ENCODE assay signal across 1 cellular context in genomic region chr3:160980740-160981139, GRCh38.
TF ChIP-seq lines count a peak whose summit lies in the region.

No MANE protein-coding gene starts in this region.

TF ChIP-seq in HepG2, 621 proteins besides CTCF, POLR2A, EP300 and RAD21 (continued from another document):
- TF ChIP-seq MLXIP (CRISPR knock-in tag; IDR thresholded peaks at IDR 0.05; ENCODE audit: borderline replicate concordance) (no peak), RFX3 (CRISPR knock-in tag; IDR thresholded peaks at IDR 0.05) (no peak), HDAC1 (CRISPR knock-in tag; IDR thresholded peaks at IDR 0.05) (no peak), GTF2F1 (IDR thresholded peaks at IDR 0.05; ENCODE audit: low read length) (no peak), XBP1 (CRISPR knock-in tag; IDR thresholded peaks at IDR 0.05) (no peak), ZKSCAN8 (CRISPR knock-in tag; IDR thresholded peaks at IDR 0.05; ENCODE audit: borderline replicate concordance) (no peak), TBX2 (CRISPR knock-in tag; IDR thresholded peaks at IDR 0.05; ENCODE audit: borderline replicate concordance) (no peak)
- TF ChIP-seq, protein P1, sequence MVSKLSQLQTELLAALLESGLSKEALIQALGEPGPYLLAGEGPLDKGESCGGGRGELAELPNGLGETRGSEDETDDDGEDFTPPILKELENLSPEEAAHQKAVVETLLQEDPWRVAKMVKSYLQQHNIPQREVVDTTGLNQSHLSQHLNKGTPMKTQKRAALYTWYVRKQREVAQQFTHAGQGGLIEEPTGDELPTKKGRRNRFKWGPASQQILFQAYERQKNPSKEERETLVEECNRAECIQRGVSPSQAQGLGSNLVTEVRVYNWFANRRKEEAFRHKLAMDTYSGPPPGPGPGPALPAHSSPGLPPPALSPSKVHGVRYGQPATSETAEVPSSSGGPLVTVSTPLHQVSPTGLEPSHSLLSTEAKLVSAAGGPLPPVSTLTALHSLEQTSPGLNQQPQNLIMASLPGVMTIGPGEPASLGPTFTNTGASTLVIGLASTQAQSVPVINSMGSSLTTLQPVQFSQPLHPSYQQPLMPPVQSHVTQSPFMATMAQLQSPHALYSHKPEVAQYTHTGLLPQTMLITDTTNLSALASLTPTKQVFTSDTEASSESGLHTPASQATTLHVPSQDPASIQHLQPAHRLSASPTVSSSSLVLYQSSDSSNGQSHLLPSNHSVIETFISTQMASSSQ (IDR thresholded peaks at IDR 0.05; ENCODE audit: low read depth) = no peak
- TF ChIP-seq, protein P1 (CRISPR knock-in tag; IDR thresholded peaks at IDR 0.05; ENCODE audit: borderline replicate concordance) = no peak
